ENCODE assay signal across 8 cellular contexts in genomic region chr14:21454843-21455550, GRCh38. TPM values are rescaled to one million over a fixed set of nuclear protein-coding genes. Genes with fewer than 3 reads are reported as not detected.
A peak's percentile ranks its signal among the peaks of the same experiment; 100 is the strongest.
DNase-seq lines count a peak whose midpoint lies in the region; ATAC-seq and TF ChIP-seq lines count a peak whose summit lies in the region.

No MANE protein-coding gene starts in this region.

- no peaks in the 10 kb centered on the region for H3K27me3 Mint-ChIP-seq in activated CD4-positive, alpha-beta T cell treated with anti-CD3 and anti-CD28 coated beads, Interleukin-2, amount 10 ng/mL, durations not matched to agents 24 days and 14 days

- H3K4me1 ChIP-seq in psoas muscle, result peaks cover 17% of the 10 kb centered on the region

- H3K27me3 ChIP-seq in SU-DHL-6 (ENCODE audit: low read length), result no peaks in the 10 kb centered on the region
- H3K27me3 ChIP-seq in psoas muscle (ENCODE audit: insufficient read depth in 3 of 3, low read length in 2 of 3), result no peaks in the 10 kb centered on the region

- peak; percentile 68 for DNase-seq in activated CD4-positive, alpha-beta T cell treated with anti-CD3 and anti-CD28 coated beads, Interleukin-2, amount 10 ng/mL, durations not matched to agents 24 days and 14 days
- DNase-seq in activated CD4-positive, alpha-beta T cell treated with anti-CD3 and anti-CD28 coated beads, Interleukin-2, amount 50 U/mL, for 4 hours, result no peak
- DNase-seq in fibroblast of peridontal ligament (ENCODE audit: extremely low read depth), result peak; percentile 19
- DNase-seq in psoas muscle, result no peak
- DNase-seq in stimulated activated CD4-positive, alpha-beta T cell treated with anti-CD3 and anti-CD28 coated beads, Interleukin-4, amount 100 ng/mL, for 1 hour, result no peak
- DNase-seq in GM13977 (ENCODE audit: low spot score), result no peak

- in situ Hi-C loops in GM13977 (cut with MboI; ENCODE audit: low pct_unique_long_range_greater_than_20kb, low sequenced_read_pairs, unreplicated experiment), result no loop called here

- H3K27ac ChIP-seq in SU-DHL-6 (ENCODE audit: low read depth, low read length) (peak overlapping the region; percentile 78), psoas muscle (peak overlapping the region; percentile 97)

- peak overlapping the region; percentile 96 for H3K9ac ChIP-seq in SU-DHL-6 (ENCODE audit: low read length)

- H3K9me3 ChIP-seq in SU-DHL-6 (ENCODE audit: insufficient read depth, low read length) (no peaks in the 10 kb centered on the region), psoas muscle (no peaks in the 10 kb centered on the region)

- H3K79me2 ChIP-seq in SU-DHL-6 (ENCODE audit: insufficient read depth, low read length), result peaks cover 58% of the 10 kb centered on the region

- H3F3A ChIP-seq in SU-DHL-6 (ENCODE audit: insufficient read depth), result no peaks in the 10 kb centered on the region

- peaks cover 32% of the 10 kb centered on the region for H3K36me3 Mint-ChIP-seq in activated CD4-positive, alpha-beta T cell treated with anti-CD3 and anti-CD28 coated beads, Interleukin-2, amount 10 ng/mL, durations not matched to agents 24 days and 14 days (ENCODE audit: low read depth)

- intact Hi-C loops in activated CD4-positive, alpha-beta T cell treated with anti-CD3 and anti-CD28 coated beads, Interleukin-2, amount 10 ng/mL, durations not matched to agents 24 days and 14 days (cut with micrococcal nuclease), result loop anchor here (10.0 kb wide), 1 partner anchor 350 kb away; the partner anchor contains the start of gene TMEM253
- intact Hi-C loops in psoas muscle (cut with DNase I), result loop anchor here (2.0 kb wide), 1 partner anchor 18 kb away; no protein-coding TSS in a partner anchor

- H3K4me1 Mint-ChIP-seq in activated CD4-positive, alpha-beta T cell treated with anti-CD3 and anti-CD28 coated beads, Interleukin-2, amount 10 ng/mL, durations not matched to agents 24 days and 14 days, result peaks cover 31% of the 10 kb centered on the region

- no peaks in the 10 kb centered on the region for H3K9me3 Mint-ChIP-seq in activated CD4-positive, alpha-beta T cell treated with anti-CD3 and anti-CD28 coated beads, Interleukin-2, amount 10 ng/mL, durations not matched to agents 24 days and 14 days

- ATAC-seq in psoas muscle, result no peak
- no peak for ATAC-seq in GM18867 (IDR thresholded peaks at IDR 0.05; ENCODE audit: unreplicated experiment)

- TF ChIP-seq CTCF in SU-DHL-6 (IDR thresholded peaks at IDR 0.05; ENCODE audit: insufficient read depth, low read length, poor library complexity, severe bottlenecking) (no peak), psoas muscle (IDR thresholded peaks at IDR 0.05) (no peak), GM13977 (IDR thresholded peaks at IDR 0.05; ENCODE audit: extremely low read depth, insufficient read depth, missing control alignments) (no peak)

- H3K9me2 ChIP-seq in SU-DHL-6 (replicated peaks; ENCODE audit: insufficient read depth, low read length), result no peaks in the 10 kb centered on the region

- H3K27ac Mint-ChIP-seq in activated CD4-positive, alpha-beta T cell treated with anti-CD3 and anti-CD28 coated beads, Interleukin-2, amount 10 ng/mL, durations not matched to agents 24 days and 14 days, result peak overlapping the region; percentile 97

- 31 to 32% (median 32%) methylated on average over 15 of the region's 15 CpGs for WGBS in psoas muscle, 3 donors

- H4K20me1 ChIP-seq in SU-DHL-6 (ENCODE audit: low read depth, low read length), result peaks cover 7% of the 10 kb centered on the region; the same call in 1 of the 2 replicates

- H3K36me3 ChIP-seq in SU-DHL-6 (ENCODE audit: low read length) (0 out of 2 replicates have a peak, but pooled peaks cover 13% of the 10 kb centered on the region), psoas muscle (ENCODE audit: insufficient read depth in 1 of 2, low read depth in 1 of 2) (peaks cover 3 to 15% of the 10 kb centered on the region in 2 donors)

- H2AFZ ChIP-seq in SU-DHL-6 (ENCODE audit: low read depth, low read length, severe bottlenecking), result no peak overlapping the region

- H3K4me2 ChIP-seq in SU-DHL-6 (ENCODE audit: low read depth, low read length, poor library complexity, severe bottlenecking), result peak overlapping the region; percentile 71

- H3K4me3 ChIP-seq in SU-DHL-6 (ENCODE audit: insufficient read depth, low read length, poor library complexity, severe bottlenecking) (peak overlapping the region; percentile 99), psoas muscle (peak overlapping the region; percentile 95)

- peak overlapping the region; percentile 95 for H3K4me3 Mint-ChIP-seq in activated CD4-positive, alpha-beta T cell treated with anti-CD3 and anti-CD28 coated beads, Interleukin-2, amount 10 ng/mL, durations not matched to agents 24 days and 14 days

RNA-seq across cellular contexts. Expression of gene CHD8, which starts 0.9 kb away (rescaled TPM):
- total RNA-seq in activated CD4-positive, alpha-beta T cell treated with anti-CD3 and anti-CD28 coated beads, Interleukin-2, amount 10 ng/mL, durations not matched to agents 24 days and 14 days, result 104 and 115 TPM in 2 replicates
- 10 to 100 TPM; 27.1 to 40.1 (median 36.1) TPM for total RNA-seq in psoas muscle
- 10 to 100 TPM; 11.5 to 23.6 (median 18.2) TPM for polyA plus RNA-seq in psoas muscle

RNA-seq across cellular contexts. Expression of gene RAB2B, which starts 21.8 kb away (rescaled TPM):
- 26.5 and 30.1 TPM in 2 replicates for total RNA-seq in activated CD4-positive, alpha-beta T cell treated with anti-CD3 and anti-CD28 coated beads, Interleukin-2, amount 10 ng/mL, durations not matched to agents 24 days and 14 days
- total RNA-seq in psoas muscle, result 10 to 100 TPM in 1 of 4 donors, 1 to 10 TPM in 3; 5.7 to 11.1 (median 7.4) TPM
- 1 to 10 TPM; 3.6 to 7.9 (median 5.1) TPM for polyA plus RNA-seq in psoas muscle

RNA-seq across cellular contexts. Expression of gene TOX4, which starts 22.0 kb away (rescaled TPM):
- total RNA-seq in activated CD4-positive, alpha-beta T cell treated with anti-CD3 and anti-CD28 coated beads, Interleukin-2, amount 10 ng/mL, durations not matched to agents 24 days and 14 days, result 75.9 and 82.8 TPM in 2 replicates
- 100 to 1,000 TPM in 3 of 4 donors, 10 to 100 TPM in 1; 98.8 to 146 (median 117) TPM for total RNA-seq in psoas muscle
- polyA plus RNA-seq in psoas muscle, result 10 to 100 TPM; 37.0 to 86.6 (median 57.4) TPM

RNA-seq across cellular contexts. Expression of gene METTL3, which starts 56.1 kb away (rescaled TPM):
- total RNA-seq in activated CD4-positive, alpha-beta T cell treated with anti-CD3 and anti-CD28 coated beads, Interleukin-2, amount 10 ng/mL, durations not matched to agents 24 days and 14 days, result 72.9 and 81.7 TPM in 2 replicates
- 10 to 100 TPM; 17.5 to 22.1 (median 20.6) TPM for total RNA-seq in psoas muscle
- polyA plus RNA-seq in psoas muscle, result 10 to 100 TPM; 17.8 to 43.9 (median 26.7) TPM

Comparison
In these comparisons a context has a peak if more than half of its experiments do, and no peak if none do; other contexts are left out.
1. DNase-seq: peak in activated CD4-positive, alpha-beta T cell treated with anti-CD3 and anti-CD28 coated beads, Interleukin-2, amount 10 ng/mL, durations not matched to agents 24 days and 14 days (single experiment) and fibroblast of peridontal ligament (single experiment); none in activated CD4-positive, alpha-beta T cell treated with anti-CD3 and anti-CD28 coated beads, Interleukin-2, amount 50 U/mL, for 4 hours (0 of 2), psoas muscle (0 of 2), stimulated activated CD4-positive, alpha-beta T cell treated with anti-CD3 and anti-CD28 coated beads, Interleukin-4, amount 100 ng/mL, for 1 hour (single experiment) and GM13977 (single experiment).